13 cellular contexts compared by ENCODE assay signal in genomic region chr1:178004926-178005391, GRCh38. TPM values are rescaled to one million over a fixed set of nuclear protein-coding genes. Genes with fewer than 3 reads are reported as not detected.
DNase-seq lines count a peak whose midpoint lies in the region; ATAC-seq and TF ChIP-seq lines count a peak whose summit lies in the region.
"Had no signal": no experiment of that assay in that cellular context is flagged by ENCODE, and none has a peak within 500 bp of the region (broad histone marks: within the 10 kb centered on the region; RNA-seq: fewer than 3 reads in every experiment).

No MANE protein-coding gene starts in this region.

- DNase-seq in astrocyte of the spinal cord (ENCODE audit: low read depth, low spot score) (peak; percentile 53), endothelial cell (ENCODE audit: low spot score) (no peak), COLO829 (ENCODE audit: low spot score) (no peak)
- no peak for DNase-seq in activated naive CD4-positive, alpha-beta T cell treated with anti-CD3 and anti-CD28 coated beads, Interleukin-2, amount 10 ng/mL, durations not matched to agents 7 days and 5 days
- DNase-seq: activated CD4-positive, CD25-positive, alpha-beta regulatory T cell; DND-41; NCI-H2171 treated with DMSO at 0.1 percent for 48 hours; Right ventricle myocardium superior; trophoblast cell had no signal

- no peaks in the 10 kb centered on the region for H3K9me3 ChIP-seq in subcutaneous abdominal adipose tissue (ENCODE audit: control insufficient read depth in 5 of 5, low read length in 5 of 5)

- peaks cover 3% of the 10 kb centered on the region for H3K36me3 Mint-ChIP-seq in endothelial cell (ENCODE audit: low read depth, unreplicated experiment)
- H3K36me3 Mint-ChIP-seq in activated naive CD4-positive, alpha-beta T cell treated with anti-CD3 and anti-CD28 coated beads, Interleukin-2, amount 10 ng/mL, durations not matched to agents 7 days and 5 days: no peaks in the 10 kb centered on the region

- H3K36me3 ChIP-seq in subcutaneous abdominal adipose tissue (ENCODE audit: control insufficient read depth in 5 of 5, insufficient read depth in 5 of 5, low read length in 5 of 5): peaks cover 7 to 11% (median 10%) of the 10 kb centered on the region in 5 donors

- H3K4me3 Mint-ChIP-seq in endothelial cell (ENCODE audit: unreplicated experiment): no peak overlapping the region
- H3K4me3 Mint-ChIP-seq in activated naive CD4-positive, alpha-beta T cell treated with anti-CD3 and anti-CD28 coated beads, Interleukin-2, amount 10 ng/mL, durations not matched to agents 7 days and 5 days: no peak overlapping the region

- no peak overlapping the region for H3K27ac Mint-ChIP-seq in endothelial cell (ENCODE audit: unreplicated experiment)
- no peak overlapping the region for H3K27ac Mint-ChIP-seq in activated naive CD4-positive, alpha-beta T cell treated with anti-CD3 and anti-CD28 coated beads, Interleukin-2, amount 10 ng/mL, durations not matched to agents 7 days and 5 days

- peaks cover 4% of the 10 kb centered on the region for H3K4me1 Mint-ChIP-seq in endothelial cell (ENCODE audit: unreplicated experiment)
- no peaks in the 10 kb centered on the region for H3K4me1 Mint-ChIP-seq in activated naive CD4-positive, alpha-beta T cell treated with anti-CD3 and anti-CD28 coated beads, Interleukin-2, amount 10 ng/mL, durations not matched to agents 7 days and 5 days

- peak overlapping the region; percentile 50 for H3K27ac ChIP-seq in subcutaneous abdominal adipose tissue (ENCODE audit: low read depth, low read length)

- no peaks in the 10 kb centered on the region for H3K9me3 Mint-ChIP-seq in endothelial cell (ENCODE audit: unreplicated experiment)
- H3K9me3 Mint-ChIP-seq in activated naive CD4-positive, alpha-beta T cell treated with anti-CD3 and anti-CD28 coated beads, Interleukin-2, amount 10 ng/mL, durations not matched to agents 7 days and 5 days: no peaks in the 10 kb centered on the region

- no peak for TF ChIP-seq CTCF in astrocyte of the spinal cord (IDR thresholded peaks at IDR 0.05; ENCODE audit: low read depth, low read length)
- TF ChIP-seq CTCF in endothelial cell (IDR thresholded peaks at IDR 0.05; ENCODE audit: unreplicated experiment): no peak

- in situ Hi-C loops in astrocyte of the spinal cord (cut with HindIII; ENCODE audit: low sequenced_read_pairs): no loop called here

- H3K4me3 ChIP-seq in astrocyte of the spinal cord (ENCODE audit: low read depth, low read length) (no peak overlapping the region), subcutaneous abdominal adipose tissue (ENCODE audit: low read depth in 1 of 5, low read length in 5 of 5) (no peak overlapping the region)
- H3K4me3 ChIP-seq: K562 had no signal

- H3K4me1 ChIP-seq in subcutaneous abdominal adipose tissue (ENCODE audit: control insufficient read depth in 5 of 5, insufficient read depth in 5 of 5, low read length in 5 of 5): peaks cover 0 to 9% (median 0%) of the 10 kb centered on the region in 5 donors

- peak; percentile 90 for ATAC-seq in GM18858 (IDR thresholded peaks at IDR 0.05; ENCODE audit: unreplicated experiment)
- ATAC-seq in HG02981 (IDR thresholded peaks at IDR 0.05; ENCODE audit: unreplicated experiment): peak; percentile 69
- ATAC-seq: K562 had no signal

- H3K27me3 Mint-ChIP-seq in endothelial cell (ENCODE audit: unreplicated experiment): no peaks in the 10 kb centered on the region
- no peaks in the 10 kb centered on the region for H3K27me3 Mint-ChIP-seq in activated naive CD4-positive, alpha-beta T cell treated with anti-CD3 and anti-CD28 coated beads, Interleukin-2, amount 10 ng/mL, durations not matched to agents 7 days and 5 days

- H3K27me3 ChIP-seq in subcutaneous abdominal adipose tissue (ENCODE audit: control insufficient read depth in 5 of 5, insufficient read depth in 4 of 5, low read length in 5 of 5): no peaks in the 10 kb centered on the region

- CTCF ChIA-PET in activated naive CD4-positive, alpha-beta T cell treated with anti-CD3 and anti-CD28 coated beads, Interleukin-2, amount 10 ng/mL, durations not matched to agents 7 days and 5 days (lab: Charles Lee): no interaction called here

- H3K9ac ChIP-seq in subcutaneous abdominal adipose tissue (ENCODE audit: low read length in 5 of 5): peak overlapping the region in 2 of 5 donors; percentile 10 to 41

RNA-seq across cellular contexts. Expression of gene SEC16B, which starts 35.1 kb away (rescaled TPM):
- 0.49 TPM for total RNA-seq in endothelial cell (ENCODE audit: unreplicated experiment)
- total RNA-seq: K562 had no signal
